ENCODE assay signal across 17 cellular contexts in the genomic region with DNA sequence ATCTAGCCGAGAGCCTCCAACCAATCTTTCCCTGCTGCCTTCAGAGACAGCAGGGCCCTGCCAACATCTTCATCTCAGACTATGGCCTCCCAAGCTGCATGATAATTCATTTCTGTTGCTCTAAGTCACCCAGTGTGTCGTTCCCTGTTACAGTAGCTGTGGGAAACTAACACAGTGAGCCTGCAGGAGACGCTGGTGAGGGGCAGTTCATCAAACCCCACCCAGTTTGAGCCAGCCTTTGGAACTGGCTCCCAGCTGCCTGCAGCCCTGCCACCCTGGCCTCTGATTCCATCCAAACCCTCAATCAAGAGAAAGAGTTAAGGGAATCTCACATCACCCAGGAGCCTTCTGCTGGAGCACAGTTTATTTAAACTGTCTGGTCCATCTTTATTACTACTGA.
A peak's percentile ranks its signal among the peaks of the same experiment; 100 is the strongest.
DNase-seq lines count a peak whose midpoint lies in the region; ATAC-seq and TF ChIP-seq lines count a peak whose summit lies in the region.
"Had no signal": no experiment of that assay in that cellular context is flagged by ENCODE, and none has a peak within 500 bp of the region (broad histone marks: within the 10 kb centered on the region; RNA-seq: fewer than 3 reads in every experiment).

No MANE protein-coding gene starts in this region.

- H3K4me3 ChIP-seq in SK-N-SH (ENCODE audit: low read depth in 2 of 2, low read length in 1 of 2) = no peak overlapping the region
- no peak overlapping the region for H3K4me3 ChIP-seq in WERI-Rb-1 (ENCODE audit: low read depth, low read length)
- no peak overlapping the region for H3K4me3 ChIP-seq in suprapubic skin
- H3K4me3 ChIP-seq in psoas muscle = no peak overlapping the region
- H3K4me3 ChIP-seq: HAP-1 had no signal

- H3F3A ChIP-seq in SK-N-SH (replicated peaks; ENCODE audit: insufficient read depth) = no peaks in the 10 kb centered on the region

- ATAC-seq in SK-N-SH treated with all-trans-retinoic acid at 6 μM for 48 hours (peak; percentile 44), psoas muscle (no peak)

- TF ChIP-seq RAD21 in SK-N-SH (IDR thresholded peaks at IDR 0.05; ENCODE audit: low read length) = no peak

- H3K9me3 ChIP-seq in SK-N-SH = no peaks in the 10 kb centered on the region
- H3K9me3 ChIP-seq in WERI-Rb-1 (ENCODE audit: severe bottlenecking) = no peaks in the 10 kb centered on the region
- no peaks in the 10 kb centered on the region for H3K9me3 ChIP-seq in suprapubic skin
- no peaks in the 10 kb centered on the region for H3K9me3 ChIP-seq in psoas muscle
- H3K9me3 ChIP-seq: HAP-1 had no signal

- H3K79me2 ChIP-seq in SK-N-SH (ENCODE audit: insufficient read depth) = no peaks in the 10 kb centered on the region

- CTCF ChIA-PET in SK-N-SH (lab: Yijun Ruan, JAX) = interaction anchor here (1.0 kb wide), 1 partner anchor 81 kb away, joined by 3 read pairs; no protein-coding TSS in a partner anchor

- TF ChIP-seq EP300 in SK-N-SH (IDR thresholded peaks at IDR 0.05; ENCODE audit: borderline replicate concordance in 1 of 2, low read depth in 1 of 2, low read length in 1 of 2) (no peak), suprapubic skin (IDR thresholded peaks at IDR 0.05) (no peak)

- H3K27ac ChIP-seq in SK-N-SH (ENCODE audit: low read depth in 2 of 2, low read length in 1 of 2) (no peak overlapping the region), WERI-Rb-1 (no peak overlapping the region), suprapubic skin (no peak overlapping the region), psoas muscle (no peak overlapping the region)
- H3K27ac ChIP-seq: HL-60 had no signal

- 84% methylated on average over 3 of the region's 3 CpGs for WGBS in SK-N-SH (ENCODE audit: low lambda C conversion rate)
- WGBS in suprapubic skin = 70% methylated on average over 3 of the region's 3 CpGs
- 74 to 78% (median 74%) methylated on average over 3 of the region's 3 CpGs for WGBS in psoas muscle, 3 donors

- no peaks in the 10 kb centered on the region for H4K20me1 ChIP-seq in SK-N-SH (ENCODE audit: insufficient read depth)

- intact Hi-C loops in psoas muscle (cut with DNase I) = no loop called here

- H3K4me2 ChIP-seq in SK-N-SH = no peak overlapping the region

- H3K36me3 ChIP-seq in SK-N-SH (replicated peaks in 1 of 2; ENCODE audit: control insufficient read depth in 1 of 2, insufficient read depth in 2 of 2, low read length in 1 of 2) (no peaks in the 10 kb centered on the region), WERI-Rb-1 (no peaks in the 10 kb centered on the region), suprapubic skin (no peaks in the 10 kb centered on the region), psoas muscle (ENCODE audit: insufficient read depth in 1 of 2, low read depth in 1 of 2) (no peaks in the 10 kb centered on the region)
- H3K36me3 ChIP-seq: HAP-1 had no signal

- H3K27me3 ChIP-seq in SK-N-SH (ENCODE audit: insufficient read depth) (no peaks in the 10 kb centered on the region), WERI-Rb-1 (ENCODE audit: insufficient read depth, low read depth, severe bottlenecking) (no peaks in the 10 kb centered on the region), suprapubic skin (no peaks in the 10 kb centered on the region), psoas muscle (ENCODE audit: insufficient read depth in 3 of 3, low read length in 2 of 3) (no peaks in the 10 kb centered on the region)

- POLR2A ChIA-PET in SK-N-SH (lab: Yijun Ruan, JAX) = no interaction called here

- no peak for TF ChIP-seq CTCF in SK-N-SH (IDR thresholded peaks at IDR 0.05)
- peak; percentile 40 for TF ChIP-seq CTCF in WERI-Rb-1 (IDR thresholded peaks at IDR 0.05; ENCODE audit: low read depth, low read length)
- TF ChIP-seq CTCF in suprapubic skin (IDR thresholded peaks at IDR 0.05) = no peak
- no peak for TF ChIP-seq CTCF in psoas muscle (IDR thresholded peaks at IDR 0.05)

- H3K4me1 ChIP-seq in SK-N-SH (ENCODE audit: control insufficient read depth in 1 of 2, insufficient read depth in 2 of 2, low read depth in 1 of 2, low read length in 1 of 2) (no peaks in the 10 kb centered on the region), suprapubic skin (no peaks in the 10 kb centered on the region), psoas muscle (peaks cover 16% of the 10 kb centered on the region)

- H2AFZ ChIP-seq in SK-N-SH (ENCODE audit: low read depth) = no peak overlapping the region

- no peak for TF ChIP-seq POLR2A in suprapubic skin (IDR thresholded peaks at IDR 0.05)

- H3K9me2 ChIP-seq in SK-N-SH = no peaks in the 10 kb centered on the region

- DNase-seq in SK-N-SH (no peak), WERI-Rb-1 (peak; percentile 29), iPS DF 4.7 (ENCODE audit: extremely low read depth, low spot score) (peak; percentile 11), COR-L47 (lab: John Stamatoyannopoulos, UW) (no peak), suprapubic skin (ENCODE audit: low spot score in 2 of 2) (no peak), psoas muscle (no peak)
- no peak for DNase-seq in activated naive CD4-positive, alpha-beta T cell treated with Interleukin-2 at 50 U/mL for 16 hours
- DNase-seq: 8988T; CD4-positive, alpha-beta memory T cell; DMS79; MV-4-11; NCI-H1417 treated with DMSO at 0.1 percent for 48 hours; NCI-H2081; NK-92 treated with Interleukin-12 subunit alpha and Interleukin-12 subunit beta, amount 100 ng/mL, for 24 hours had no signal

- H3K9ac ChIP-seq in SK-N-SH = no peak overlapping the region

TF ChIP-seq in SK-N-SH treated with all-trans-retinoic acid at 6 μM for 48 hours, 23 proteins besides CTCF, POLR2A, EP300 and RAD21 (continues in another document):
- TF ChIP-seq, protein P1, sequence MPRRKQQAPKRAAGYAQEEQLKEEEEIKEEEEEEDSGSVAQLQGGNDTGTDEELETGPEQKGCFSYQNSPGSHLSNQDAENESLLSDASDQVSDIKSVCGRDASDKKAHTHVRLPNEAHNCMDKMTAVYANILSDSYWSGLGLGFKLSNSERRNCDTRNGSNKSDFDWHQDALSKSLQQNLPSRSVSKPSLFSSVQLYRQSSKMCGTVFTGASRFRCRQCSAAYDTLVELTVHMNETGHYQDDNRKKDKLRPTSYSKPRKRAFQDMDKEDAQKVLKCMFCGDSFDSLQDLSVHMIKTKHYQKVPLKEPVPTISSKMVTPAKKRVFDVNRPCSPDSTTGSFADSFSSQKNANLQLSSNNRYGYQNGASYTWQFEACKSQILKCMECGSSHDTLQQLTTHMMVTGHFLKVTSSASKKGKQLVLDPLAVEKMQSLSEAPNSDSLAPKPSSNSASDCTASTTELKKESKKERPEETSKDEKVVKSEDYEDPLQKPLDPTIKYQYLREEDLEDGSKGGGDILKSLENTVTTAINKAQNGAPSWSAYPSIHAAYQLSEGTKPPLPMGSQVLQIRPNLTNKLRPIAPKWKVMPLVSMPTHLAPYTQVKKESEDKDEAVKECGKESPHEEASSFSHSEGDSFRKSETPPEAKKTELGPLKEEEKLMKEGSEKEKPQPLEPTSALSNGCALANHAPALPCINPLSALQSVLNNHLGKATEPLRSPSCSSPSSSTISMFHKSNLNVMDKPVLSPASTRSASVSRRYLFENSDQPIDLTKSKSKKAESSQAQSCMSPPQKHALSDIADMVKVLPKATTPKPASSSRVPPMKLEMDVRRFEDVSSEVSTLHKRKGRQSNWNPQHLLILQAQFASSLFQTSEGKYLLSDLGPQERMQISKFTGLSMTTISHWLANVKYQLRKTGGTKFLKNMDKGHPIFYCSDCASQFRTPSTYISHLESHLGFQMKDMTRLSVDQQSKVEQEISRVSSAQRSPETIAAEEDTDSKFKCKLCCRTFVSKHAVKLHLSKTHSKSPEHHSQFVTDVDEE (CRISPR knock-in tag; IDR thresholded peaks at IDR 0.05) = no peak
- TF ChIP-seq PPARA (CRISPR knock-in tag; IDR thresholded peaks at IDR 0.05; ENCODE audit: borderline replicate concordance) (no peak), TCF4 (CRISPR knock-in tag; IDR thresholded peaks at IDR 0.05; ENCODE audit: borderline replicate concordance) (no peak), ZFP3 (CRISPR knock-in tag; IDR thresholded peaks at IDR 0.05) (no peak), BACH2 (CRISPR knock-in tag; IDR thresholded peaks at IDR 0.05; ENCODE audit: borderline replicate concordance) (no peak), ZC3H10 (CRISPR knock-in tag; IDR thresholded peaks at IDR 0.05) (no peak), ESRRG (CRISPR knock-in tag; IDR thresholded peaks at IDR 0.05) (no peak), RARB (CRISPR knock-in tag; IDR thresholded peaks at IDR 0.05) (no peak)

TF ChIP-seq in SK-N-SH, 30 proteins besides CTCF, POLR2A, EP300 and RAD21:
- no peak for TF ChIP-seq SMC3 (IDR thresholded peaks at IDR 0.05; ENCODE audit: low read depth, low read length)
- no peak for TF ChIP-seq MXI1 (IDR thresholded peaks at IDR 0.05; ENCODE audit: low read depth, low read length)
- TF ChIP-seq, protein P2, sequence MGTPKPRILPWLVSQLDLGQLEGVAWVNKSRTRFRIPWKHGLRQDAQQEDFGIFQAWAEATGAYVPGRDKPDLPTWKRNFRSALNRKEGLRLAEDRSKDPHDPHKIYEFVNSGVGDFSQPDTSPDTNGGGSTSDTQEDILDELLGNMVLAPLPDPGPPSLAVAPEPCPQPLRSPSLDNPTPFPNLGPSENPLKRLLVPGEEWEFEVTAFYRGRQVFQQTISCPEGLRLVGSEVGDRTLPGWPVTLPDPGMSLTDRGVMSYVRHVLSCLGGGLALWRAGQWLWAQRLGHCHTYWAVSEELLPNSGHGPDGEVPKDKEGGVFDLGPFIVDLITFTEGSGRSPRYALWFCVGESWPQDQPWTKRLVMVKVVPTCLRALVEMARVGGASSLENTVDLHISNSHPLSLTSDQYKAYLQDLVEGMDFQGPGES (IDR thresholded peaks at IDR 0.05; ENCODE audit: low read depth, low read length) = no peak
- no peak for TF ChIP-seq YY1 (IDR thresholded peaks at IDR 0.05; ENCODE audit: low read depth)
- no peak for TF ChIP-seq FOXM1 (IDR thresholded peaks at IDR 0.05; ENCODE audit: low read depth)

Comparison
In these comparisons a context has a peak if more than half of its experiments do, and no peak if none do; other contexts are left out.
1. DNase-seq: peak in WERI-Rb-1 (single experiment) and iPS DF 4.7 (single experiment); none in SK-N-SH (single experiment), COR-L47 (single experiment), suprapubic skin (0 of 2), activated naive CD4-positive, alpha-beta T cell treated with Interleukin-2 at 50 U/mL for 16 hours (single experiment) and psoas muscle (0 of 2).